In the genomic region with DNA sequence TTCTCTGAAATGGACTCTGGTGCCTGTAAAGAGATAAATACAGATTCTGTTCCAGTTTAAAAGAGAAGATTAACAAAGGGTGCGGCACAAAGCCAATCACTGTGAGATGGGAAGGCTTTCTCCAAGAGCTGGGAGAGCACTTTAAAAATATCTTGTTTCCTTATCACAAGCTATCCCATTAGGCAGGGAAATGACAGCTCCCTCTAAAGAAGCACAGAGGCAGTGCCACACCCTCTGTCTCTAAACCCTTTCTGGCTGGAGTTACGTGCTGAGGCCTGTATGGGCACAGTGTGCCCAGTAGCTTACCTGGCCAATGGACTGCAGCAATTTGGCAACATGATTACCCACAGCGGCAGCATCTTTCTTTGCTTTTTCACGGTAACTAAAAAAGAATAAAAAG, we compare ENCODE assay signal across 1 cellular context.
TF ChIP-seq lines count a peak whose summit lies in the region.

No MANE protein-coding gene starts in this region.

TF ChIP-seq in K562, 482 proteins besides CTCF, POLR2A, EP300 and RAD21:
- no peak for TF ChIP-seq SMC3 (conservative IDR thresholded peaks at IDR 0.05; ENCODE audit: insufficient read depth, low read depth, low read length)
- no peak for TF ChIP-seq GATA2 (CRISPR knock-in tag; IDR thresholded peaks at IDR 0.05)
- TF ChIP-seq ZNF175 (CRISPR knock-in tag; IDR thresholded peaks at IDR 0.05; ENCODE audit: low read depth), result no peak
- no peak for TF ChIP-seq HDAC8 (tag; IDR thresholded peaks at IDR 0.05)
- no peak for TF ChIP-seq SIX5 (IDR thresholded peaks at IDR 0.05; ENCODE audit: borderline replicate concordance in 1 of 2, insufficient read depth in 1 of 2, low read depth in 1 of 2, low read length in 2 of 2)
- no peak for TF ChIP-seq PTTG1 (tag; IDR thresholded peaks at IDR 0.05; ENCODE audit: low read depth)
- no peak for TF ChIP-seq NR1H2 (CRISPR knock-in tag; IDR thresholded peaks at IDR 0.05)
- TF ChIP-seq IFI16 (CRISPR knock-in tag; IDR thresholded peaks at IDR 0.05), result no peak
- TF ChIP-seq HNRNPK (IDR thresholded peaks at IDR 0.05; ENCODE audit: low read depth, low read length, poor library complexity, severe bottlenecking), result no peak
- no peak for TF ChIP-seq PHB2 (IDR thresholded peaks at IDR 0.05; ENCODE audit: low read depth)
